8 cellular contexts compared by ENCODE assay signal in the genomic region with DNA sequence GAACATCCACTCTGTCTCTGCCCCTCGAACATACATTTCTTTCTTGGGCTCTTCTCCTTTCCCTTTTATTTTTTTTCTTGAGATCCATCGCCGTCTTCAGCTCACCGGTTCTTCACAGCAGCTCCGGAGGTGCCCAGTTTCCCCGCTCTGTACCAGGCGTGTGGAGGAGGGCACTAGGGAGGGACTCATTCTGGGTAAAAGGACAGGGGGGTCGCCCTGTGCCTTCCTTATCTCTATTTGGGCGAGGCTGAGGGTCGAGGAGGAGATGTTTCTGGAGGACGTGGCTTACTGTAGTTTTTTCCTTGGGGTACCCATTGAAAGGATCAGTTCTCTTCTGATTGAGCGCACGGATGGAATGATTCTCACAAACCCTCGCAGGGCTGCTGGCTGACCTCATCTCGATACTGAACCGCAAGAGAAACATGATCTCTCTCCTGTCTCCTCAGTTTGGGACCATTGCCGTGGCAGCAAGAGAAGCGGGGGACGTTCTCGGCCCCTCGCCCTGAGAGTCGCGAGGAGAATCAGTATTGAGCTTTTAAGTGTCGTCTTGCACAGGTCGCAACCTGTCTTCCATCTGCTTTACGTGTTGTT. TPM values are rescaled to one million over a fixed set of nuclear protein-coding genes. Genes with fewer than 3 reads are reported as not detected.
DNase-seq lines count a peak whose midpoint lies in the region; ATAC-seq and TF ChIP-seq lines count a peak whose summit lies in the region.

No MANE protein-coding gene starts in this region.

- intact Hi-C loops in colonic mucosa (cut with DNase I), result no loop called here
- intact Hi-C loops in testis (cut with DNase I; ENCODE audit: low total_unique reads), result no loop called here

- peak; percentile 37 for DNase-seq in NCI-H2196 (lab: John Stamatoyannopoulos, UW; ENCODE audit: unreplicated experiment)
- DNase-seq in NCI-H2196 treated with DMSO at 0.1 percent for 48 hours (lab: John Stamatoyannopoulos, UW; ENCODE audit: unreplicated experiment), result no peak
- peak; percentile 34 for DNase-seq in RWPE1 (ENCODE audit: low spot score)
- DNase-seq in colonic mucosa, result no peak
- DNase-seq in lung (ENCODE audit: low spot score), result no peak
- DNase-seq in testis, result no peak

- ATAC-seq in HG02571 (IDR thresholded peaks at IDR 0.05; ENCODE audit: unreplicated experiment), result peak; percentile 6
- no peak for ATAC-seq in lung (ENCODE audit: insufficient read depth, low FRiP score)
- ATAC-seq in HG02981 (IDR thresholded peaks at IDR 0.05; ENCODE audit: unreplicated experiment), result no peak

- TF ChIP-seq CTCF in RWPE1 (conservative IDR thresholded peaks at IDR 0.05; ENCODE audit: low read depth), result no peak
- no peak for TF ChIP-seq CTCF in colonic mucosa (IDR thresholded peaks at IDR 0.05)
- TF ChIP-seq CTCF in lung (IDR thresholded peaks at IDR 0.05; ENCODE audit: control extremely low read depth, extremely low read depth), result no peak
- no peak for TF ChIP-seq CTCF in testis (IDR thresholded peaks at IDR 0.05)

- H3K4me1 ChIP-seq in colonic mucosa (peaks cover 10% of the 10 kb centered on the region), lung (ENCODE audit: control insufficient read depth in 2 of 2, insufficient read depth in 2 of 2, low read length in 2 of 2) (peaks cover 5 to 11% of the 10 kb centered on the region in 2 donors), testis (peaks cover 20% of the 10 kb centered on the region)

- peak overlapping the region; percentile 79 to 88 for H3K9ac ChIP-seq in colonic mucosa (ENCODE audit: low read depth in 2 of 2, low read length in 2 of 2)

- TF ChIP-seq POLR2A in testis (IDR thresholded peaks at IDR 0.05), result no peak

- H3K9me3 ChIP-seq in colonic mucosa (no peaks in the 10 kb centered on the region), lung (ENCODE audit: control insufficient read depth in 2 of 2, insufficient read depth in 1 of 2, low read length in 1 of 2) (no peaks in the 10 kb centered on the region), testis (no peaks in the 10 kb centered on the region)

- POLR2A ChIA-PET in RWPE1 (lab: Yijun Ruan, JAX; ENCODE audit: low non-redundant PET), result no interaction called here

- WGBS in lung, 2 donors, result 0 to 1% methylated on average over 26 of the region's 26 CpGs
- WGBS in testis, 2 donors, result 0% methylated on average over 21 to 26 of the region's 26 CpGs

- H3K27ac ChIP-seq in RWPE1 (peak overlapping the region; percentile 77), colonic mucosa (peak overlapping the region; percentile 31), lung (ENCODE audit: low read depth in 1 of 2, low read length in 1 of 2) (peak overlapping the region; percentile 27 to 78), testis (peak overlapping the region; percentile 60 to 89)

- CTCF ChIA-PET in RWPE1 (lab: Yijun Ruan, JAX), result interaction anchor here (0.6 to 1.1 kb wide), 2 partner anchors 27 to 89 kb away, joined by 3 to 6 read pairs; no protein-coding TSS in a partner anchor

- peak overlapping the region; percentile 67 for H3K4me3 ChIP-seq in colonic mucosa
- peak overlapping the region; percentile 66 for H3K4me3 ChIP-seq in lung
- H3K4me3 ChIP-seq in testis, result peak overlapping the region; percentile 68 to 72

- H3K36me3 ChIP-seq in colonic mucosa, result no peaks in the 10 kb centered on the region
- peaks cover 0 to 2% of the 10 kb centered on the region in 2 donors for H3K36me3 ChIP-seq in lung (ENCODE audit: control insufficient read depth in 2 of 2, insufficient read depth in 2 of 2, low read length in 2 of 2)
- H3K36me3 ChIP-seq in testis (ENCODE audit: low read depth, missing control alignments), result no peaks in the 10 kb centered on the region

- no peaks in the 10 kb centered on the region for H3K27me3 ChIP-seq in colonic mucosa
- no peaks in the 10 kb centered on the region for H3K27me3 ChIP-seq in lung (ENCODE audit: control insufficient read depth, insufficient read depth)
- no peaks in the 10 kb centered on the region for H3K27me3 ChIP-seq in testis

RNA-seq across cellular contexts. Expression of gene LIN52, which starts 0.4 kb away (rescaled TPM):
- total RNA-seq in colonic mucosa (1 to 10 TPM; 3.5 to 7.5 TPM), lung (10 to 100 TPM in 1 of 2 donors, 1 to 10 TPM in 1; 9.0 to 13.7 TPM), testis (10 to 100 TPM; 13.8 to 21.7 TPM)
- polyA plus RNA-seq in lung (1 to 10 TPM; 7.1 to 7.4 TPM), testis (ENCODE audit: insufficient read depth, low read depth, low replicate concordance) (18.9 TPM)

RNA-seq across cellular contexts. Expression of gene ALDH6A1, which starts 0.9 kb away (rescaled TPM):
- total RNA-seq in colonic mucosa (10 to 100 TPM; 29.6 to 47.9 TPM), lung (10 to 100 TPM; 29.3 to 43.3 TPM), testis (10 to 100 TPM; 84.2 to 88.5 TPM)
- polyA plus RNA-seq in lung (10 to 100 TPM in 1 of 2 donors, 1 to 10 TPM in 1; 8.7 to 13.0 TPM), testis (ENCODE audit: insufficient read depth, low read depth, low replicate concordance) (57.2 TPM)

Comparison
In these comparisons a context has a peak if more than half of its experiments do, and no peak if none do; other contexts are left out.
1. DNase-seq: peak in NCI-H2196 (single experiment) and RWPE1 (single experiment); none in NCI-H2196 treated with DMSO at 0.1 percent for 48 hours (single experiment), colonic mucosa (single experiment), lung (single experiment) and testis (single experiment).
2. Peak in every context shown above with its lines, with median percentiles within 50 percentile points of each other: H3K27ac ChIP-seq and H3K4me3 ChIP-seq.